In the genomic region with DNA sequence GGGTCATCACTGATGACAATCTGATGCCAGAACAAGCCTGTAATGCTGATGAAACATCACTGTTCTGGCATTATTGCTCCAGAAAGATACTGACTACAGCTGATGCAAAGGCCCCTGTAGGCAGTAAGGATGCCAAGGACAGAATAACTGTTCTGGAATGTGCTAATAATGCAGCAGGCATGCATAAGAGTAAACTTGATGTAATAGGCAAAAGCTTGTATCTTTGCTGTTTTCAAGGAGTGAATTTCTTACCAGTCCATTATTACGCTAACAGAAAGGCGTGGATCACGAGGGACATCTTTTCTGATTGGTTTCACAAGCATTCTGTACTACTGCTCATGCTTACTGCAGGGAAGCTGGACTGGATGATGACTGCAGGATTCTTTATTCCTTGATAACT, we compare ENCODE assay signal across 13 cellular contexts. TPM values are rescaled to one million over a fixed set of nuclear protein-coding genes. Genes with fewer than 3 reads are reported as not detected.
DNase-seq lines count a peak whose midpoint lies in the region; ATAC-seq, FAIRE-seq and TF ChIP-seq lines count a peak whose summit lies in the region.
"Had no signal": no experiment of that assay in that cellular context is flagged by ENCODE, and none has a peak within 500 bp of the region (broad histone marks: within the 10 kb centered on the region; RNA-seq: fewer than 3 reads in every experiment).

No MANE protein-coding gene starts in this region.

- peaks cover 89% of the 10 kb centered on the region for H4K20me1 ChIP-seq in astrocyte (ENCODE audit: insufficient read depth, low read length)

- no peak for TF ChIP-seq POLR2A in stomach (IDR thresholded peaks at IDR 0.05)

- H3K27me3 ChIP-seq in astrocyte (ENCODE audit: insufficient read depth, low read length) = no peaks in the 10 kb centered on the region
- no peaks in the 10 kb centered on the region for H3K27me3 ChIP-seq in heart right ventricle
- H3K27me3 ChIP-seq in stomach = no peaks in the 10 kb centered on the region

- H3K79me2 ChIP-seq in astrocyte (ENCODE audit: insufficient read depth, low read length) = peaks cover 99% of the 10 kb centered on the region

- H3K9me3 ChIP-seq in astrocyte (ENCODE audit: insufficient read depth, low read depth, low read length) (no peaks in the 10 kb centered on the region), heart right ventricle (no peaks in the 10 kb centered on the region), stomach (no peaks in the 10 kb centered on the region)

- ATAC-seq in heart right ventricle (peak in 5 of 8 donors; percentile 19 to 94 (median 57)), HG03354 (IDR thresholded peaks at IDR 0.05; ENCODE audit: poor library complexity, severe bottlenecking, unreplicated experiment) (no peak), GM18868 (IDR thresholded peaks at IDR 0.05; ENCODE audit: unreplicated experiment) (no peak)
- ATAC-seq: HCT116 had no signal

- DNase-seq in HFFc6 = peak; percentile 98
- DNase-seq in astrocyte (ENCODE audit: low read depth) = peak; percentile 97
- DNase-seq in heart right ventricle = no peak
- DNase-seq in stomach = no peak
- DNase-seq in activated CD4-positive, alpha-beta T cell treated with anti-CD3 and anti-CD28 coated beads for 4 hours = no peak
- DNase-seq in caudate nucleus (lab: John Stamatoyannopoulos, UW) = no peak
- DNase-seq: activated gamma-delta T cell, left cardiac atrium, NCI-H1105 treated with DMSO at 0.1 percent for 48 hours had no signal

- H3K4me1 Mint-ChIP-seq in HFFc6 (ENCODE audit: low read depth) = peaks cover 43% of the 10 kb centered on the region
- peaks cover 15% of the 10 kb centered on the region for H3K4me1 Mint-ChIP-seq in astrocyte (ENCODE audit: low read depth, unreplicated experiment)

- no peak overlapping the region for H2AFZ ChIP-seq in astrocyte (ENCODE audit: low read depth, low read length)

- peak overlapping the region; percentile 63 for H3K27ac ChIP-seq in astrocyte (ENCODE audit: low read depth, low read length)
- no peak overlapping the region for H3K27ac ChIP-seq in heart right ventricle
- peak overlapping the region in 4 of 5 donors; percentile 36 to 55 (median 45) for H3K27ac ChIP-seq in stomach
- H3K27ac ChIP-seq in caudate nucleus (ENCODE audit: low read depth, low read length) = no peak overlapping the region

- no peak for TF ChIP-seq EP300 in stomach (IDR thresholded peaks at IDR 0.05)

- H3K36me3 Mint-ChIP-seq in HFFc6 (ENCODE audit: low read depth) (no peaks in the 10 kb centered on the region), astrocyte (ENCODE audit: low read depth, unreplicated experiment) (no peaks in the 10 kb centered on the region)

- H3K27me3 Mint-ChIP-seq in HFFc6 (ENCODE audit: insufficient read depth) = no peaks in the 10 kb centered on the region; the same call in 1 of the 2 replicates
- no peaks in the 10 kb centered on the region for H3K27me3 Mint-ChIP-seq in astrocyte (ENCODE audit: low read depth, unreplicated experiment)
- H3K27me3 Mint-ChIP-seq: progenitor cell of endocrine pancreas had no signal

- H3K4me3 Mint-ChIP-seq in HFFc6 = peak overlapping the region; percentile 81
- no peak overlapping the region for H3K4me3 Mint-ChIP-seq in astrocyte (ENCODE audit: unreplicated experiment)

- 81 to 85% methylated on average over 3 of the region's 3 CpGs for WGBS in heart right ventricle, 2 donors
- 74 to 85% (median 77%) methylated on average over 3 of the region's 3 CpGs for WGBS in stomach, 5 donors

- FAIRE-seq in astrocyte (lab: Jason Lieb, UNC) = peak; percentile 87

- H3K36me3 ChIP-seq in astrocyte (ENCODE audit: insufficient read depth, low read length) = no peaks in the 10 kb centered on the region
- no peaks in the 10 kb centered on the region for H3K36me3 ChIP-seq in heart right ventricle
- H3K36me3 ChIP-seq in stomach = no peaks in the 10 kb centered on the region

- H3K9me3 Mint-ChIP-seq in HFFc6 (no peaks in the 10 kb centered on the region), astrocyte (ENCODE audit: unreplicated experiment) (no peaks in the 10 kb centered on the region)

- TF ChIP-seq CTCF in HFFc6 (IDR thresholded peaks at IDR 0.05) (no peak), astrocyte (IDR thresholded peaks at IDR 0.05; ENCODE audit: insufficient read depth, low read depth, low read length) (no peak), heart right ventricle (IDR thresholded peaks at IDR 0.05) (no peak), stomach (IDR thresholded peaks at IDR 0.05) (no peak)

- H3K9ac ChIP-seq in astrocyte (ENCODE audit: low read length) = peak overlapping the region; percentile 34

- intact Hi-C loops in heart right ventricle (cut with DNase I) = no loop called here
- intact Hi-C loops in stomach (cut with DNase I; ENCODE audit: low total_unique reads) = no loop called here

- H3K4me3 ChIP-seq in astrocyte (ENCODE audit: insufficient read depth, low read depth, low read length) = no peak overlapping the region
- no peak overlapping the region for H3K4me3 ChIP-seq in heart right ventricle
- H3K4me3 ChIP-seq in stomach = no peak overlapping the region

- peak overlapping the region; percentile 31 for H3K4me2 ChIP-seq in astrocyte (ENCODE audit: low read length)

- H3K27ac Mint-ChIP-seq in HFFc6 = peak overlapping the region; percentile 91
- peak overlapping the region; percentile 87 for H3K27ac Mint-ChIP-seq in astrocyte (ENCODE audit: unreplicated experiment)
- H3K27ac Mint-ChIP-seq: progenitor cell of endocrine pancreas had no signal

- H3K4me1 ChIP-seq in astrocyte (ENCODE audit: insufficient read depth, low read length) (peaks cover 12% of the 10 kb centered on the region), heart right ventricle (peaks cover 0 to 51% (median 17%) of the 10 kb centered on the region in 9 donors), stomach (peaks cover 7 to 60% (median 36%) of the 10 kb centered on the region in 4 donors)

RNA-seq across cellular contexts. Expression of gene LCOR, which starts 18.7 kb away (rescaled TPM):
- total RNA-seq in HFFc6 (2021; fragmentation: NEBNext Ultra II Directional; extraction: Animal tissue kit (Norgen Biotek cat#: 25700)) = 10 to 100 TPM; 26.5 to 32.6 (median 29.3) TPM
- 72.0 and 72.8 TPM in 2 replicates for total RNA-seq in astrocyte
- 10 to 100 TPM; 18.8 to 28.8 (median 24.3) TPM for total RNA-seq in heart right ventricle
- polyA plus RNA-seq in heart right ventricle = 1 to 10 TPM; 1.6 to 4.8 TPM
- 10 to 100 TPM; 12.7 to 61.3 (median 31.2) TPM for total RNA-seq in stomach
- polyA plus RNA-seq in stomach = 1 to 10 TPM; 2.0 to 2.6 (median 2.1) TPM

Comparison
In these comparisons a context has a peak if more than half of its experiments do, and no peak if none do; other contexts are left out.
1. DNase-seq: peak in HFFc6 (single experiment) and astrocyte (single experiment); none in heart right ventricle (0 of 2), stomach (single experiment), activated CD4-positive, alpha-beta T cell treated with anti-CD3 and anti-CD28 coated beads for 4 hours (0 of 2) and caudate nucleus (0 of 61).
2. H3K27ac ChIP-seq: peak in astrocyte (single experiment) and stomach (4 of 5); none in heart right ventricle (0 of 10) and caudate nucleus (single experiment).
3. ATAC-seq: peak in heart right ventricle (5 of 8); none in HG03354 (single experiment) and GM18868 (single experiment).